ENCODE assay signal across 11 cellular contexts in genomic region chr11:116993599-116993998, GRCh38.
A peak's percentile ranks its signal among the peaks of the same experiment; 100 is the strongest.
DNase-seq lines count a peak whose midpoint lies in the region; ATAC-seq lines count a peak whose summit lies in the region.
"Had no signal": no experiment of that assay in that cellular context is flagged by ENCODE, and none has a peak within 500 bp of the region (broad histone marks: within the 10 kb centered on the region; RNA-seq: fewer than 3 reads in every experiment).

No MANE protein-coding gene starts in this region.

- H3K27ac ChIP-seq in iPS-18a (ENCODE audit: low read length) (peak overlapping the region; percentile 50), temporal lobe (ENCODE audit: low read depth, low read length) (peak overlapping the region; percentile 36)

- H3K4me1 Mint-ChIP-seq in activated naive CD4-positive, alpha-beta T cell treated with anti-CD3 and anti-CD28 coated beads, Interleukin-2, amount 50 U/mL, for 24 hours = peaks cover 70% of the 10 kb centered on the region
- H3K4me1 Mint-ChIP-seq in activated naive CD4-positive, alpha-beta T cell treated with anti-CD3 and anti-CD28 coated beads, Interleukin-2, amount 10 ng/mL, durations not matched to agents 7 days and 5 days = peaks cover 34% of the 10 kb centered on the region
- peaks cover 41% of the 10 kb centered on the region for H3K4me1 Mint-ChIP-seq in activated T-helper 2 cell treated with anti-CD3 and anti-CD28 coated beads, Interferon-gamma antibody, Interleukin-2, Interleukin-4, amounts not matched to agents 10 μg/mL and 5 μg/mL and 100 μg/mL, durations not matched to agents 14 hours and 24 hours and 36 hours (ENCODE audit: low read depth)

- peaks cover 34% of the 10 kb centered on the region for H3K4me1 ChIP-seq in iPS-18a (ENCODE audit: control insufficient read depth, low read depth, low read length)

- ATAC-seq in HG03457 (IDR thresholded peaks at IDR 0.05; ENCODE audit: unreplicated experiment) (no peak), GM18517 (IDR thresholded peaks at IDR 0.05; ENCODE audit: unreplicated experiment) (no peak)

- peak overlapping the region; percentile 36 for H3K9ac ChIP-seq in iPS-18a (ENCODE audit: low read length)

- no peaks in the 10 kb centered on the region for H3K27me3 Mint-ChIP-seq in activated naive CD4-positive, alpha-beta T cell treated with anti-CD3 and anti-CD28 coated beads, Interleukin-2, amount 50 U/mL, for 24 hours
- no peaks in the 10 kb centered on the region for H3K27me3 Mint-ChIP-seq in activated naive CD4-positive, alpha-beta T cell treated with anti-CD3 and anti-CD28 coated beads, Interleukin-2, amount 10 ng/mL, durations not matched to agents 7 days and 5 days
- no peaks in the 10 kb centered on the region for H3K27me3 Mint-ChIP-seq in activated T-helper 2 cell treated with anti-CD3 and anti-CD28 coated beads, Interferon-gamma antibody, Interleukin-2, Interleukin-4, amounts not matched to agents 10 μg/mL and 5 μg/mL and 100 μg/mL, durations not matched to agents 14 hours and 24 hours and 36 hours (ENCODE audit: low read depth)

- no peaks in the 10 kb centered on the region for H3K27me3 ChIP-seq in iPS-18a (ENCODE audit: control insufficient read depth, insufficient read depth, low read length)

- CTCF ChIA-PET in activated naive CD4-positive, alpha-beta T cell treated with anti-CD3 and anti-CD28 coated beads, Interleukin-2, amount 10 ng/mL, durations not matched to agents 7 days and 5 days (lab: Charles Lee) = interaction anchor here (0.6 kb wide), 1 partner anchor 26 kb away, joined by 4 read pairs; no protein-coding TSS in a partner anchor

- H3K36me3 Mint-ChIP-seq in activated naive CD4-positive, alpha-beta T cell treated with anti-CD3 and anti-CD28 coated beads, Interleukin-2, amount 50 U/mL, for 24 hours = peaks cover 8% of the 10 kb centered on the region
- peaks cover 7% of the 10 kb centered on the region for H3K36me3 Mint-ChIP-seq in activated naive CD4-positive, alpha-beta T cell treated with anti-CD3 and anti-CD28 coated beads, Interleukin-2, amount 10 ng/mL, durations not matched to agents 7 days and 5 days
- peaks cover 4% of the 10 kb centered on the region for H3K36me3 Mint-ChIP-seq in activated T-helper 2 cell treated with anti-CD3 and anti-CD28 coated beads, Interferon-gamma antibody, Interleukin-2, Interleukin-4, amounts not matched to agents 10 μg/mL and 5 μg/mL and 100 μg/mL, durations not matched to agents 14 hours and 24 hours and 36 hours (ENCODE audit: low read depth)

- H3K27ac Mint-ChIP-seq in activated naive CD4-positive, alpha-beta T cell treated with anti-CD3 and anti-CD28 coated beads, Interleukin-2, amount 50 U/mL, for 24 hours = peak overlapping the region; percentile 93
- no peak overlapping the region for H3K27ac Mint-ChIP-seq in activated naive CD4-positive, alpha-beta T cell treated with anti-CD3 and anti-CD28 coated beads, Interleukin-2, amount 10 ng/mL, durations not matched to agents 7 days and 5 days
- peak overlapping the region; percentile 9 for H3K27ac Mint-ChIP-seq in activated T-helper 2 cell treated with anti-CD3 and anti-CD28 coated beads, Interferon-gamma antibody, Interleukin-2, Interleukin-4, amounts not matched to agents 10 μg/mL and 5 μg/mL and 100 μg/mL, durations not matched to agents 14 hours and 24 hours and 36 hours

- no peak for DNase-seq in activated naive CD4-positive, alpha-beta T cell treated with anti-CD3 and anti-CD28 coated beads, Interleukin-2, amount 10 ng/mL, durations not matched to agents 7 days and 5 days
- DNase-seq in activated T-helper 2 cell treated with anti-CD3 and anti-CD28 coated beads, Interferon-gamma antibody, Interleukin-2, Interleukin-4, amounts not matched to agents 10 μg/mL and 5 μg/mL and 100 μg/mL, durations not matched to agents 14 hours and 24 hours and 36 hours (ENCODE audit: low spot score) = no peak
- DNase-seq in COR-L47 (lab: John Stamatoyannopoulos, UW) = no peak
- DNase-seq: activated CD4-positive, CD25-positive, alpha-beta regulatory T cell; Caco-2; NCI-H187 had no signal

- no peak overlapping the region for H3K4me3 ChIP-seq in iPS-18a (ENCODE audit: low read length)

- no peaks in the 10 kb centered on the region for H3K36me3 ChIP-seq in iPS-18a (ENCODE audit: control insufficient read depth, low read depth, low read length)

- no peaks in the 10 kb centered on the region for H3K9me3 ChIP-seq in iPS-18a (ENCODE audit: control insufficient read depth, low read depth, low read length)
- H3K9me3 ChIP-seq: Caco-2 had no signal

- peak overlapping the region; percentile 56 for H3K4me3 Mint-ChIP-seq in activated naive CD4-positive, alpha-beta T cell treated with anti-CD3 and anti-CD28 coated beads, Interleukin-2, amount 50 U/mL, for 24 hours
- no peak overlapping the region for H3K4me3 Mint-ChIP-seq in activated naive CD4-positive, alpha-beta T cell treated with anti-CD3 and anti-CD28 coated beads, Interleukin-2, amount 10 ng/mL, durations not matched to agents 7 days and 5 days
- H3K4me3 Mint-ChIP-seq in activated T-helper 2 cell treated with anti-CD3 and anti-CD28 coated beads, Interferon-gamma antibody, Interleukin-2, Interleukin-4, amounts not matched to agents 10 μg/mL and 5 μg/mL and 100 μg/mL, durations not matched to agents 14 hours and 24 hours and 36 hours (ENCODE audit: low read depth) = no peak overlapping the region

- no peaks in the 10 kb centered on the region for H3K9me3 Mint-ChIP-seq in activated naive CD4-positive, alpha-beta T cell treated with anti-CD3 and anti-CD28 coated beads, Interleukin-2, amount 50 U/mL, for 24 hours
- H3K9me3 Mint-ChIP-seq in activated naive CD4-positive, alpha-beta T cell treated with anti-CD3 and anti-CD28 coated beads, Interleukin-2, amount 10 ng/mL, durations not matched to agents 7 days and 5 days = no peaks in the 10 kb centered on the region
- no peaks in the 10 kb centered on the region for H3K9me3 Mint-ChIP-seq in activated T-helper 2 cell treated with anti-CD3 and anti-CD28 coated beads, Interferon-gamma antibody, Interleukin-2, Interleukin-4, amounts not matched to agents 10 μg/mL and 5 μg/mL and 100 μg/mL, durations not matched to agents 14 hours and 24 hours and 36 hours

- intact Hi-C loops in activated T-helper 2 cell treated with anti-CD3 and anti-CD28 coated beads, Interferon-gamma antibody, Interleukin-2, Interleukin-4, amounts not matched to agents 10 μg/mL and 5 μg/mL and 100 μg/mL, durations not matched to agents 14 hours and 24 hours and 36 hours (cut with micrococcal nuclease) = no loop called here
